15 cellular contexts compared by ENCODE assay signal in genomic region chrX:39008554-39008953, GRCh38.
DNase-seq lines count a peak whose midpoint lies in the region; ATAC-seq lines count a peak whose summit lies in the region.
"Had no signal": no experiment of that assay in that cellular context is flagged by ENCODE, and none has a peak within 500 bp of the region (broad histone marks: within the 10 kb centered on the region; RNA-seq: fewer than 3 reads in every experiment).

No MANE protein-coding gene starts in this region.

- no peak for ATAC-seq in HG02885 (IDR thresholded peaks at IDR 0.05; ENCODE audit: poor library complexity, unreplicated experiment)
- ATAC-seq in activated T-cell treated with anti-CD3 and anti-CD28 coated beads, Interleukin-2, amount 50 U/mL, for 4 hours, result no peak
- no peak for ATAC-seq in activated CD8-positive, alpha-beta memory T cell treated with anti-CD3 and anti-CD28 coated beads, Interleukin-2, amount 10 ng/mL, durations not matched to agents 7 days and 5 days
- no peak for ATAC-seq in effector memory CD8-positive, alpha-beta T cell (replicated peaks)

- peak; percentile 10 for DNase-seq in GDM1 (lab: John Stamatoyannopoulos, UW)
- peak; percentile 62 for DNase-seq in MV-4-11 (lab: John Stamatoyannopoulos, UW)
- DNase-seq in SIG-M5 treated with dmso at 0.1 percent for 504 hours (lab: John Stamatoyannopoulos, UW; ENCODE audit: unreplicated experiment), result peak; percentile 63
- DNase-seq in iPS-NIHi7 (ENCODE audit: extremely low spot score), result peak; percentile 1
- DNase-seq in activated T-cell treated with anti-CD3 and anti-CD28 coated beads, Interleukin-2, amount 50 U/mL, for 4 hours, result no peak
- DNase-seq in activated CD8-positive, alpha-beta memory T cell treated with anti-CD3 and anti-CD28 coated beads, Interleukin-2, amount 10 ng/mL, durations not matched to agents 7 days and 5 days, result no peak
- no peak for DNase-seq in effector memory CD8-positive, alpha-beta T cell
- DNase-seq: CD4-positive, CD25-positive, alpha-beta regulatory T cell; H9; NCI-H1092 treated with DMSO at 0.1 percent for 48 hours; NCI-H2081 treated with DMSO at 0.1 percent for 48 hours; NCI-H510A; NCI-H82; SHP77 had no signal

- H3K4me3 Mint-ChIP-seq in activated T-cell treated with anti-CD3 and anti-CD28 coated beads, Interleukin-2, amount 50 U/mL, for 4 hours, result no peak overlapping the region
- no peak overlapping the region for H3K4me3 Mint-ChIP-seq in activated CD8-positive, alpha-beta memory T cell treated with anti-CD3 and anti-CD28 coated beads, Interleukin-2, amount 10 ng/mL, durations not matched to agents 7 days and 5 days
- H3K4me3 Mint-ChIP-seq in effector memory CD8-positive, alpha-beta T cell, result no peak overlapping the region
- H3K4me3 Mint-ChIP-seq: CD4-positive, CD25-positive, alpha-beta regulatory T cell; H9 had no signal

- H3K9me3 Mint-ChIP-seq in activated T-cell treated with anti-CD3 and anti-CD28 coated beads, Interleukin-2, amount 50 U/mL, for 4 hours, result no peaks in the 10 kb centered on the region
- H3K9me3 Mint-ChIP-seq in activated CD8-positive, alpha-beta memory T cell treated with anti-CD3 and anti-CD28 coated beads, Interleukin-2, amount 10 ng/mL, durations not matched to agents 7 days and 5 days (ENCODE audit: low read depth), result no peaks in the 10 kb centered on the region
- no peaks in the 10 kb centered on the region for H3K9me3 Mint-ChIP-seq in effector memory CD8-positive, alpha-beta T cell

- CTCF ChIA-PET in activated CD8-positive, alpha-beta memory T cell treated with anti-CD3 and anti-CD28 coated beads, Interleukin-2, amount 10 ng/mL, durations not matched to agents 7 days and 5 days (lab: Charles Lee), result no interaction called here

- no peak overlapping the region for H3K27ac Mint-ChIP-seq in activated CD8-positive, alpha-beta memory T cell treated with anti-CD3 and anti-CD28 coated beads, Interleukin-2, amount 10 ng/mL, durations not matched to agents 7 days and 5 days
- no peak overlapping the region for H3K27ac Mint-ChIP-seq in effector memory CD8-positive, alpha-beta T cell
- H3K27ac Mint-ChIP-seq: CD4-positive, CD25-positive, alpha-beta regulatory T cell; H9 had no signal

- H3K4me1 Mint-ChIP-seq in activated T-cell treated with anti-CD3 and anti-CD28 coated beads, Interleukin-2, amount 50 U/mL, for 4 hours (ENCODE audit: low read depth), result no peaks in the 10 kb centered on the region
- no peaks in the 10 kb centered on the region for H3K4me1 Mint-ChIP-seq in activated CD8-positive, alpha-beta memory T cell treated with anti-CD3 and anti-CD28 coated beads, Interleukin-2, amount 10 ng/mL, durations not matched to agents 7 days and 5 days
- peaks cover 0 to 2% of the 10 kb centered on the region in 2 donors for H3K4me1 Mint-ChIP-seq in effector memory CD8-positive, alpha-beta T cell (ENCODE audit: low read depth in 2 of 2)
- H3K4me1 Mint-ChIP-seq: CD4-positive, CD25-positive, alpha-beta regulatory T cell had no signal

- H3K27me3 Mint-ChIP-seq in activated T-cell treated with anti-CD3 and anti-CD28 coated beads, Interleukin-2, amount 50 U/mL, for 4 hours (ENCODE audit: low read depth), result no peaks in the 10 kb centered on the region
- H3K27me3 Mint-ChIP-seq in activated CD8-positive, alpha-beta memory T cell treated with anti-CD3 and anti-CD28 coated beads, Interleukin-2, amount 10 ng/mL, durations not matched to agents 7 days and 5 days, result no peaks in the 10 kb centered on the region
- peaks cover 0 to 6% of the 10 kb centered on the region in 2 donors for H3K27me3 Mint-ChIP-seq in effector memory CD8-positive, alpha-beta T cell
- H3K27me3 Mint-ChIP-seq: CD4-positive, CD25-positive, alpha-beta regulatory T cell had no signal

- H3K36me3 Mint-ChIP-seq in activated T-cell treated with anti-CD3 and anti-CD28 coated beads, Interleukin-2, amount 50 U/mL, for 4 hours (ENCODE audit: insufficient read depth), result no peaks in the 10 kb centered on the region
- no peaks in the 10 kb centered on the region for H3K36me3 Mint-ChIP-seq in activated CD8-positive, alpha-beta memory T cell treated with anti-CD3 and anti-CD28 coated beads, Interleukin-2, amount 10 ng/mL, durations not matched to agents 7 days and 5 days
- H3K36me3 Mint-ChIP-seq in effector memory CD8-positive, alpha-beta T cell (ENCODE audit: insufficient read depth), result no peaks in the 10 kb centered on the region
- H3K36me3 Mint-ChIP-seq: CD4-positive, CD25-positive, alpha-beta regulatory T cell had no signal

Comparison
In these comparisons a context has a peak if more than half of its experiments do, and no peak if none do; other contexts are left out.
1. DNase-seq: peak in GDM1 (single experiment), MV-4-11 (single experiment), SIG-M5 treated with dmso at 0.1 percent for 504 hours (single experiment) and iPS-NIHi7 (single experiment); none in activated T-cell treated with anti-CD3 and anti-CD28 coated beads, Interleukin-2, amount 50 U/mL, for 4 hours (single experiment), activated CD8-positive, alpha-beta memory T cell treated with anti-CD3 and anti-CD28 coated beads, Interleukin-2, amount 10 ng/mL, durations not matched to agents 7 days and 5 days (single experiment) and effector memory CD8-positive, alpha-beta T cell (0 of 3).